8 cellular contexts compared by ENCODE assay signal in the genomic region with DNA sequence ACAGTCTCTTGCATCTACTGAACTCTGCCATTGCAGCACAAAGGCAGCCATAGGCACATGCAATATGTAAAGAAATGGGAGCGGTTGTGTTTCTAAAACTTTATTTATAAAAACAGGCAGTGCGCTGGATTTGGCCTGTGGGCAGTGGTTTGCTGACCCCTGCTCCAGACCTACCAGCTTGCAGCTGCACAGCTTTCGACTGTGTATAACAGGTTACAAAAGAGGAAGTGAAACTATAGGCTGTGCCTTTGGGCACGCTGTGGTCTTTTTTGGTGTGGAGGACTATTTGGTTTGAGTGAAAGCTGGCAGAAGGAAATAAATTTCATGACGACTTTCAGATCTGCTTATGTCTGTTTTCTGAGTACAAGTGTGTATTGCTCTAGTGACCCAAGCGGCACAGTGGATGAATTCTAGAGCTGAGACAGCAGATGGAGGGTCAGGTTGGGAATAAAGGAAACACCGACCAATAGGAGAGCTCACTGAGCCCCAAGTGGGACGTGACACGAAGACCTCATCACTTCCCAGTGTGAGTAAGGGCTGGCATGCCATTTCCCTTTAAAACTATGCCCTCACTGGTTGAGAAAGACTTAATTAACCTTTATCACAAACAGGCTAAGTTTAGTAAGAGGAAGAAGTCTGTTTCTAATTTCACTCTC.
DNase-seq lines count a peak whose midpoint lies in the region; ATAC-seq, FAIRE-seq and TF ChIP-seq lines count a peak whose summit lies in the region.

No MANE protein-coding gene starts in this region.

- H3K4me1 ChIP-seq in left lung, result peaks cover 0 to 16% of the 10 kb centered on the region in 2 donors

- DNase-seq in GM12892 (ENCODE audit: insufficient read length) (peak; percentile 14), left lung (peak in 1 of 2 donors; percentile 70), SHP77 (lab: John Stamatoyannopoulos, UW) (no peak), HK-2 (ENCODE audit: unreplicated experiment) (no peak), NCI-H69 (lab: John Stamatoyannopoulos, UW) (no peak)
- DNase-seq in activated naive CD8-positive, alpha-beta T cell treated with anti-CD3 and anti-CD28 coated beads for 36 hours, result peak; percentile 21

- H3K4me1 Mint-ChIP-seq in IgD-negative memory B cell, result peaks cover 49 to 65% (median 51%) of the 10 kb centered on the region in 3 donors
- H3K4me1 Mint-ChIP-seq in activated naive CD8-positive, alpha-beta T cell treated with anti-CD3 and anti-CD28 coated beads for 36 hours, result peaks cover 16% of the 10 kb centered on the region

- ATAC-seq in GM21528 (IDR thresholded peaks at IDR 0.05; ENCODE audit: low FRiP score, unreplicated experiment) (peak; percentile 97), left lung (peak; percentile 75)

- TF ChIP-seq CTCF in left lung (IDR thresholded peaks at IDR 0.05), result no peak

- H3K9me3 Mint-ChIP-seq in IgD-negative memory B cell, result no peaks in the 10 kb centered on the region
- H3K9me3 Mint-ChIP-seq in activated naive CD8-positive, alpha-beta T cell treated with anti-CD3 and anti-CD28 coated beads for 36 hours, result no peaks in the 10 kb centered on the region

- intact Hi-C loops in left lung (cut with DNase I), result no loop called here

- H3K27me3 Mint-ChIP-seq in IgD-negative memory B cell, result no peaks in the 10 kb centered on the region
- H3K27me3 Mint-ChIP-seq in activated naive CD8-positive, alpha-beta T cell treated with anti-CD3 and anti-CD28 coated beads for 36 hours, result peaks cover 4% of the 10 kb centered on the region

- H3K36me3 ChIP-seq in left lung, result no peaks in the 10 kb centered on the region

- H3K27ac ChIP-seq in left lung, result peak overlapping the region in 1 of 2 donors; percentile 45

- no peaks in the 10 kb centered on the region for H3K36me3 Mint-ChIP-seq in IgD-negative memory B cell
- H3K36me3 Mint-ChIP-seq in activated naive CD8-positive, alpha-beta T cell treated with anti-CD3 and anti-CD28 coated beads for 36 hours, result no peaks in the 10 kb centered on the region

- no peaks in the 10 kb centered on the region for H3K9me3 ChIP-seq in left lung

- no peaks in the 10 kb centered on the region for H3K27me3 ChIP-seq in left lung

- TF ChIP-seq POLR2A in GM12892 (IDR thresholded peaks at IDR 0.05; ENCODE audit: low read depth, low read length), result no peak

- peak overlapping the region; percentile 59 to 95 (median 65) for H3K27ac Mint-ChIP-seq in IgD-negative memory B cell
- H3K27ac Mint-ChIP-seq in activated naive CD8-positive, alpha-beta T cell treated with anti-CD3 and anti-CD28 coated beads for 36 hours, result peak overlapping the region; percentile 77

- peak; percentile 85 for FAIRE-seq in GM12892 (lab: Jason Lieb, UNC)

- peak overlapping the region; percentile 59 to 93 (median 82) for H3K4me3 Mint-ChIP-seq in IgD-negative memory B cell
- H3K4me3 Mint-ChIP-seq in activated naive CD8-positive, alpha-beta T cell treated with anti-CD3 and anti-CD28 coated beads for 36 hours, result peak overlapping the region; percentile 59

- H3K4me3 ChIP-seq in left lung, result no peak overlapping the region

Comparison
In these comparisons a context has a peak if more than half of its experiments do, and no peak if none do; other contexts are left out.
1. DNase-seq: peak in GM12892 (single experiment) and activated naive CD8-positive, alpha-beta T cell treated with anti-CD3 and anti-CD28 coated beads for 36 hours (single experiment); none in SHP77 (0 of 2), HK-2 (single experiment) and NCI-H69 (single experiment).